In genomic region chr11:64317961-64318693, GRCh38 we compare ENCODE assay signal across 8 cellular contexts. TPM values are rescaled to one million over a fixed set of nuclear protein-coding genes. Genes with fewer than 3 reads are reported as not detected.
DNase-seq lines count a peak whose midpoint lies in the region; ATAC-seq, FAIRE-seq and TF ChIP-seq lines count a peak whose summit lies in the region.

Gene PRDX5, plus strand, starts transcription at chr11:64318121. Its CDS starts 95 bp downstream, at chr11:64318216.

- no peaks in the 10 kb centered on the region for H4K20me1 ChIP-seq in OCI-LY3 (ENCODE audit: insufficient read depth, low read length)

- peak within 1 kb of the TSS; percentile 85 for H3K4me3 ChIP-seq in OCI-LY3 (ENCODE audit: low read length)

- H2AFZ ChIP-seq in OCI-LY3 (ENCODE audit: low read depth, low read length): peak within 1 kb of the TSS; percentile 52; the same call in 1 of the 2 replicates

- DNase-seq in DMS 273 treated with DMSO at 0.1 percent for 48 hours (lab: John Stamatoyannopoulos, UW) (peak; percentile 74), HuH-7.5 (ENCODE audit: low spot score) (peak; percentile 89), mesothelial cell of epicardium (ENCODE audit: low spot score in 2 of 2, unreplicated experiment in 2 of 2) (peak; percentile 89 to 93)
- DNase-seq in activated CD8-positive, alpha-beta memory T cell treated with anti-CD3 and anti-CD28 coated beads, Interleukin-2, amount 50 U/mL, for 48 hours: peak; percentile 97
- DNase-seq in stimulated activated CD8-positive, alpha-beta memory T cell treated with anti-CD3 and anti-CD28 coated beads, Interleukin-15, amount 100 ng/mL, for 48 hours (ENCODE audit: low read depth in 2 of 2): peak; percentile 94 to 96

- peak; percentile 57 for TF ChIP-seq CTCF in OCI-LY3 (IDR thresholded peaks at IDR 0.05; ENCODE audit: low read depth, low read length)
- TF ChIP-seq CTCF in mesothelial cell of epicardium (IDR thresholded peaks at IDR 0.05; ENCODE audit: unreplicated experiment): peak; percentile 18

- no peaks in the 10 kb centered on the region for H3K9me3 Mint-ChIP-seq in mesothelial cell of epicardium

- peak; percentile 61 for ATAC-seq in GM21515 (IDR thresholded peaks at IDR 0.05; ENCODE audit: unreplicated experiment)

- peaks cover 22% of the 10 kb centered on the region for H3K36me3 ChIP-seq in OCI-LY3 (replicated peaks; ENCODE audit: low read depth, low read length)

- peak within 1 kb of the TSS; percentile 93 for H3K27ac ChIP-seq in OCI-LY3 (ENCODE audit: low read length)

- no peaks in the 10 kb centered on the region for H3K27me3 ChIP-seq in OCI-LY3 (ENCODE audit: low read depth, low read length)

- H3K4me2 ChIP-seq in OCI-LY3 (ENCODE audit: low read length): peak within 1 kb of the TSS; percentile 72

- H3K27me3 Mint-ChIP-seq in mesothelial cell of epicardium (ENCODE audit: low read depth): no peaks in the 10 kb centered on the region

- no peaks in the 10 kb centered on the region for H3K9me3 ChIP-seq in OCI-LY3 (ENCODE audit: insufficient read depth, low read length)

- peak within 1 kb of the TSS; percentile 100 for H3K27ac Mint-ChIP-seq in mesothelial cell of epicardium

- H3K9ac ChIP-seq in OCI-LY3 (ENCODE audit: low read length): peak within 1 kb of the TSS; percentile 90

- peaks cover 14% of the 10 kb centered on the region for H3K4me1 ChIP-seq in OCI-LY3 (ENCODE audit: low read length)

- peak within 1 kb of the TSS; percentile 93 for H3K4me3 Mint-ChIP-seq in mesothelial cell of epicardium

- peaks cover 8% of the 10 kb centered on the region for H3K36me3 Mint-ChIP-seq in mesothelial cell of epicardium

- H3K79me2 ChIP-seq in OCI-LY3 (ENCODE audit: low read length): peaks cover 41% of the 10 kb centered on the region

- peaks cover 33% of the 10 kb centered on the region for H3K4me1 Mint-ChIP-seq in mesothelial cell of epicardium

- peak; percentile 15 for FAIRE-seq in endometrium (lab: Jason Lieb, UNC)

RNA-seq across cellular contexts. Expression of gene PRDX5, which starts in this region (rescaled TPM):
- total RNA-seq in mesothelial cell of epicardium: 134 to 139 TPM (median 139 TPM) in 3 replicates

Comparison
In these comparisons a context has a peak if more than half of its experiments do, and no peak if none do; other contexts are left out.
1. Peak in every context shown above with its lines: DNase-seq, ATAC-seq, H3K4me3 ChIP-seq and H3K27ac ChIP-seq.